8 cellular contexts compared by ENCODE assay signal in genomic region chr17:18033442-18034099, GRCh38. TPM values are rescaled to one million over a fixed set of nuclear protein-coding genes. Genes with fewer than 3 reads are reported as not detected.
DNase-seq lines count a peak whose midpoint lies in the region; ATAC-seq and TF ChIP-seq lines count a peak whose summit lies in the region.

No MANE protein-coding gene starts in this region.

- H3F3A ChIP-seq in Loucy (ENCODE audit: low read depth): no peaks in the 10 kb centered on the region

- no peaks in the 10 kb centered on the region for H3K27me3 Mint-ChIP-seq in activated naive CD8-positive, alpha-beta T cell treated with anti-CD3 and anti-CD28 coated beads for 36 hours

- no peak overlapping the region for H2AFZ ChIP-seq in Loucy (ENCODE audit: low read length)

- H3K27ac ChIP-seq in Panc1 (ENCODE audit: low read length) (no peak overlapping the region), cardiac muscle cell (no peak overlapping the region), psoas muscle (peak overlapping the region; percentile 43)

- H3K4me1 Mint-ChIP-seq in activated naive CD8-positive, alpha-beta T cell treated with anti-CD3 and anti-CD28 coated beads for 36 hours: peaks cover 33% of the 10 kb centered on the region

- H3K9me2 ChIP-seq in Loucy (replicated peaks; ENCODE audit: low read depth, low read length): no peaks in the 10 kb centered on the region

- H3K36me3 Mint-ChIP-seq in activated naive CD8-positive, alpha-beta T cell treated with anti-CD3 and anti-CD28 coated beads for 36 hours: peaks cover 4% of the 10 kb centered on the region

- no peak overlapping the region for H3K9ac ChIP-seq in Loucy (ENCODE audit: low read depth, low read length, poor library complexity, severe bottlenecking)

- H3K4me1 ChIP-seq in Loucy (ENCODE audit: insufficient read depth, low read length, poor library complexity, severe bottlenecking) (peaks cover 11% of the 10 kb centered on the region), Panc1 (ENCODE audit: control insufficient read depth, insufficient read depth, low read length) (peaks cover 7% of the 10 kb centered on the region), cardiac muscle cell (ENCODE audit: low read depth) (peaks cover 20% of the 10 kb centered on the region), psoas muscle (peaks cover 30% of the 10 kb centered on the region)

- no TSS peak for BruUV-seq in Panc1 (replicated peaks; lab: Mats Ljungman, UMichigan)

- H3K79me2 ChIP-seq in Loucy (ENCODE audit: insufficient read depth, low read length): peaks cover 45% of the 10 kb centered on the region; the same call in 1 of the 2 replicates

- H3K36me3 ChIP-seq in Loucy (ENCODE audit: insufficient read depth, low read length) (no peaks in the 10 kb centered on the region), Panc1 (ENCODE audit: control insufficient read depth, insufficient read depth, low read length) (no peaks in the 10 kb centered on the region; the same call in 1 of the 2 replicates), cardiac muscle cell (no peaks in the 10 kb centered on the region), psoas muscle (ENCODE audit: insufficient read depth in 1 of 2, low read depth in 1 of 2) (no peaks in the 10 kb centered on the region)

- H3K27me3 ChIP-seq in Loucy (ENCODE audit: insufficient read depth, low read length, poor library complexity, severe bottlenecking): no peaks in the 10 kb centered on the region
- H3K27me3 ChIP-seq in Panc1 (ENCODE audit: control insufficient read depth, insufficient read depth, low read length): no peaks in the 10 kb centered on the region
- H3K27me3 ChIP-seq in cardiac muscle cell: no peaks in the 10 kb centered on the region
- H3K27me3 ChIP-seq in psoas muscle (ENCODE audit: insufficient read depth in 3 of 3, low read length in 2 of 3): no peaks in the 10 kb centered on the region

- in situ Hi-C loops in Panc1 (cut with HindIII; ENCODE audit: low pct_unique_long_range_greater_than_20kb, low sequenced_read_pairs): no loop called here

- ATAC-seq in GM21717 (IDR thresholded peaks at IDR 0.05; ENCODE audit: unreplicated experiment) (peak; percentile 59), Panc1 (peak; percentile 96), psoas muscle (peak; percentile 85 to 89 (median 88)), GM18870 (IDR thresholded peaks at IDR 0.05; ENCODE audit: unreplicated experiment) (no peak)

- intact Hi-C loops in Panc1 (cut with micrococcal nuclease; ENCODE audit: unreplicated experiment) (loop anchor here (2.0 to 10.0 kb wide), 2 partner anchors 143 to 209 kb away; no protein-coding TSS in a partner anchor), psoas muscle (cut with DNase I) (loop anchor here (2.0 to 10.0 kb wide), 11 partner anchors 41 to 353 kb away; partner anchors contain the start of genes RAI1 (in 2 of the 2), DRC3 (in 1 of the 2) and TOM1L2 (in 1 of the 2))

- peak overlapping the region; percentile 45 for H3K4me2 ChIP-seq in Loucy (ENCODE audit: low read depth, low read length, poor library complexity, severe bottlenecking)

- CTCF ChIA-PET in Panc1 (lab: Charles Lee): interaction anchor here (0.6 to 1.2 kb wide), 2 partner anchors 35 to 112 kb away, joined by 3 to 4 read pairs; no protein-coding TSS in a partner anchor

- DNase-seq in DMS79 treated with DMSO at 0.1 percent for 48 hours (lab: John Stamatoyannopoulos, UW) (peak; percentile 31), Panc1 (ENCODE audit: low read depth, low spot score) (peak; percentile 68), cardiac muscle cell (ENCODE audit: low read depth in 1 of 2, low spot score in 1 of 2) (peak; percentile 88 to 91), psoas muscle (no peak)
- peak; percentile 36 for DNase-seq in activated naive CD8-positive, alpha-beta T cell treated with anti-CD3 and anti-CD28 coated beads for 36 hours

- 23 to 38% (median 24%) methylated on average over 5 of the region's 5 CpGs for WGBS in psoas muscle, 3 donors

- H3K4me3 ChIP-seq in Loucy (ENCODE audit: low read length, poor library complexity, severe bottlenecking) (no peak overlapping the region), Panc1 (ENCODE audit: low read depth in 2 of 2, low read length in 2 of 2) (no peak overlapping the region), cardiac muscle cell (no peak overlapping the region), psoas muscle (no peak overlapping the region)

- H3K9me3 ChIP-seq in Loucy (ENCODE audit: insufficient read depth, low read depth, low read length): no peaks in the 10 kb centered on the region
- no peaks in the 10 kb centered on the region for H3K9me3 ChIP-seq in Panc1 (ENCODE audit: control insufficient read depth, insufficient read depth, low read depth, low read length)
- no peaks in the 10 kb centered on the region for H3K9me3 ChIP-seq in cardiac muscle cell (ENCODE audit: low read depth)
- H3K9me3 ChIP-seq in psoas muscle: no peaks in the 10 kb centered on the region

- POLR2A ChIA-PET in Panc1 (lab: Charles Lee): no interaction called here

- no peaks in the 10 kb centered on the region for H3K9me3 Mint-ChIP-seq in activated naive CD8-positive, alpha-beta T cell treated with anti-CD3 and anti-CD28 coated beads for 36 hours

- H4K20me1 ChIP-seq in Loucy (ENCODE audit: insufficient read depth, low read length, poor library complexity, severe bottlenecking): no peaks in the 10 kb centered on the region

- H3K4me3 Mint-ChIP-seq in activated naive CD8-positive, alpha-beta T cell treated with anti-CD3 and anti-CD28 coated beads for 36 hours: no peak overlapping the region

- peak; percentile 75 for TF ChIP-seq CTCF in Loucy (conservative IDR thresholded peaks at IDR 0.05; ENCODE audit: low read length)
- TF ChIP-seq CTCF in Panc1 (IDR thresholded peaks at IDR 0.05): peak; percentile 29
- peak; percentile 55 for TF ChIP-seq CTCF in cardiac muscle cell (IDR thresholded peaks at IDR 0.05; ENCODE audit: low read depth, low read length)
- peak; percentile 66 for TF ChIP-seq CTCF in psoas muscle (IDR thresholded peaks at IDR 0.05)

- peak overlapping the region; percentile 45 for H3K27ac Mint-ChIP-seq in activated naive CD8-positive, alpha-beta T cell treated with anti-CD3 and anti-CD28 coated beads for 36 hours

RNA-seq across cellular contexts. Expression of gene ATPAF2, which starts 5.4 kb away (rescaled TPM):
- total RNA-seq in Panc1 (2021; ENCODE audit: unreplicated experiment) (22.3 TPM), cardiac muscle cell (36.0 and 49.4 TPM in 2 replicates), psoas muscle (10 to 100 TPM; 23.9 to 39.7 (median 30.4) TPM)
- 23.6 TPM for polyA plus RNA-seq in Panc1 (2012; ENCODE audit: insufficient read length)
- total RNA-seq in activated naive CD8-positive, alpha-beta T cell treated with anti-CD3 and anti-CD28 coated beads for 36 hours: 10 to 100 TPM; 31.0 to 33.3 TPM
- polyA plus RNA-seq in cardiac muscle cell (40.3 and 49.9 TPM in 2 replicates), psoas muscle (10 to 100 TPM; 16.5 to 34.9 (median 23.0) TPM)

RNA-seq across cellular contexts. Expression of gene GID4, which starts 5.6 kb away (rescaled TPM):
- 11.1 TPM for total RNA-seq in Panc1 (2021; ENCODE audit: unreplicated experiment)
- 6.7 TPM for polyA plus RNA-seq in Panc1 (2012; ENCODE audit: insufficient read length)
- total RNA-seq in activated naive CD8-positive, alpha-beta T cell treated with anti-CD3 and anti-CD28 coated beads for 36 hours: 1 to 10 TPM; 7.2 to 7.7 TPM
- 9.8 and 10.7 TPM in 2 replicates for total RNA-seq in cardiac muscle cell
- polyA plus RNA-seq in cardiac muscle cell: 9.9 and 12.7 TPM in 2 replicates
- total RNA-seq in psoas muscle: 10 to 100 TPM; 22.4 to 39.6 (median 38.5) TPM
- 10 to 100 TPM; 10.8 to 55.2 (median 20.0) TPM for polyA plus RNA-seq in psoas muscle

RNA-seq across cellular contexts. Expression of gene DRG2, which starts 54.2 kb away (rescaled TPM):
- total RNA-seq in Panc1 (2021; ENCODE audit: unreplicated experiment) (42.0 TPM), cardiac muscle cell (48.1 and 49.5 TPM in 2 replicates), psoas muscle (10 to 100 TPM; 23.7 to 33.5 (median 27.9) TPM)
- 40.5 TPM for polyA plus RNA-seq in Panc1 (2012; ENCODE audit: insufficient read length)
- total RNA-seq in activated naive CD8-positive, alpha-beta T cell treated with anti-CD3 and anti-CD28 coated beads for 36 hours: 10 to 100 TPM; 52.2 to 52.4 TPM
- polyA plus RNA-seq in cardiac muscle cell (44.8 and 49.7 TPM in 2 replicates), psoas muscle (10 to 100 TPM; 23.9 to 33.2 (median 30.6) TPM)

Comparison
In these comparisons a context has a peak if more than half of its experiments do, and no peak if none do; other contexts are left out.
1. DNase-seq: peak in DMS79 treated with DMSO at 0.1 percent for 48 hours (single experiment), Panc1 (single experiment), activated naive CD8-positive, alpha-beta T cell treated with anti-CD3 and anti-CD28 coated beads for 36 hours (single experiment) and cardiac muscle cell (2 of 2); none in psoas muscle (0 of 2).
2. Peak in every context shown above with its lines, with median percentiles within 50 percentile points of each other: CTCF ChIP-seq.